In genomic region chr14:22837059-22837749, GRCh38 we compare ENCODE assay signal across 8 cellular contexts. TPM values are rescaled to one million over a fixed set of nuclear protein-coding genes. Genes with fewer than 3 reads are reported as not detected.
A peak's percentile ranks its signal among the peaks of the same experiment; 100 is the strongest.
DNase-seq lines count a peak whose midpoint lies in the region; ATAC-seq and TF ChIP-seq lines count a peak whose summit lies in the region.

No MANE protein-coding gene starts in this region.

- 2% methylated on average over 58 to 60 of the region's 60 CpGs for WGBS in adipose tissue, 3 donors
- WGBS in sigmoid colon, 2 donors, result 2 to 4% methylated on average over 60 of the region's 60 CpGs

- no peak for TF ChIP-seq EP300 in sigmoid colon (IDR thresholded peaks at IDR 0.05)

- H3K27me3 ChIP-seq in sigmoid colon, result no peaks in the 10 kb centered on the region

- no peaks in the 10 kb centered on the region for H3K9me3 ChIP-seq in sigmoid colon

- TF ChIP-seq POLR2A in sigmoid colon (IDR thresholded peaks at IDR 0.05), result peak; percentile 27 to 58

- peaks cover 12 to 33% (median 22%) of the 10 kb centered on the region in 4 donors for H3K36me3 ChIP-seq in sigmoid colon

- H3K4me3 ChIP-seq in AG04449 (ENCODE audit: low read depth, low read length) (peak overlapping the region; percentile 90), HFF-Myc (replicated peaks; ENCODE audit: low read depth, low read length) (peak overlapping the region; percentile 85), sigmoid colon (peak overlapping the region; percentile 95 to 98 (median 97))

- no peak for TF ChIP-seq CTCF in AG04449 (IDR thresholded peaks at IDR 0.05; ENCODE audit: insufficient read depth, low read length, missing control alignments)
- no peak for TF ChIP-seq CTCF in HFF-Myc (IDR thresholded peaks at IDR 0.05; ENCODE audit: low read depth, low read length, missing control alignments)
- no peak for TF ChIP-seq CTCF in sigmoid colon (IDR thresholded peaks at IDR 0.05)

- peak overlapping the region; percentile 63 for H3K27ac ChIP-seq in adipose tissue (ENCODE audit: low read depth, low read length)
- peak overlapping the region; percentile 97 to 100 (median 98) for H3K27ac ChIP-seq in sigmoid colon

- POLR2A ChIA-PET in AG04449 (lab: Yijun Ruan, JAX), result interaction anchor here (1.0 to 9.2 kb wide), 13 partner anchors 12 to 448 kb away, joined by 3 to 158 read pairs (median 4); partner anchors contain the start of gene DAD1

- no peak for DNase-seq in AG04449 (ENCODE audit: low read depth, low spot score)
- DNase-seq in HFF-Myc (ENCODE audit: extremely low read depth, low read depth), result no peak
- peak; percentile 82 for DNase-seq in hepatic stellate cell (ENCODE audit: low spot score)
- DNase-seq in sigmoid colon, result peak; percentile 86
- DNase-seq in NK-92 treated with Interleukin-12 subunit alpha and Interleukin-12 subunit beta, amount 100 ng/mL, for 24 hours (lab: John Stamatoyannopoulos, UW), result no peak

- ATAC-seq in GM21528 (IDR thresholded peaks at IDR 0.05; ENCODE audit: low FRiP score, unreplicated experiment) (no peak), GM21825 (IDR thresholded peaks at IDR 0.05; ENCODE audit: unreplicated experiment) (no peak)

- H3K4me1 ChIP-seq in sigmoid colon, result peaks cover 0 to 50% (median 42%) of the 10 kb centered on the region in 4 donors

- intact Hi-C loops in sigmoid colon (cut with DNase I), result loop anchor here (1.0 to 5.0 kb wide), 2 partner anchors 14 to 35 kb away; partner anchors contain the start of gene LRP10

- CTCF ChIA-PET in AG04449 (lab: Yijun Ruan, JAX), result interaction anchor here (0.6 to 13.5 kb wide), 11 partner anchors 13 to 446 kb away, joined by 3 to 272 read pairs (median 5); no protein-coding TSS in a partner anchor

RNA-seq across cellular contexts. Expression of gene MMP14, which starts 0.8 kb away (rescaled TPM):
- 100 to 1,000 TPM in 1 of 3 donors, 10 to 100 TPM in 2; 26.1 to 109 (median 86.0) TPM for polyA plus RNA-seq in adipose tissue
- total RNA-seq in sigmoid colon, result 100 to 1,000 TPM in 3 of 4 donors, 10 to 100 TPM in 1; 86.6 to 140 (median 115) TPM
- 10 to 100 TPM; 21.0 to 85.4 (median 33.5) TPM for polyA plus RNA-seq in sigmoid colon

RNA-seq across cellular contexts. Expression of gene MRPL52, which starts 7.5 kb away (rescaled TPM):
- polyA plus RNA-seq in adipose tissue (10 to 100 TPM; 54.2 to 76.3 (median 65.9) TPM), sigmoid colon (100 to 1,000 TPM in 2 of 3 donors, 10 to 100 TPM in 1; 64.3 to 117 (median 105) TPM)
- total RNA-seq in sigmoid colon, result 100 to 1,000 TPM in 1 of 4 donors, 10 to 100 TPM in 3; 54.6 to 333 (median 58.3) TPM

RNA-seq across cellular contexts. Expression of gene SLC7A7, which starts 22.0 kb away (rescaled TPM):
- polyA plus RNA-seq in adipose tissue (10 to 100 TPM in 2 of 3 donors, 1 to 10 TPM in 1; 3.7 to 15.2 (median 12.1) TPM), sigmoid colon (10 to 100 TPM; 15.6 to 22.7 (median 16.4) TPM)
- 10 to 100 TPM; 16.1 to 23.5 (median 16.5) TPM for total RNA-seq in sigmoid colon

RNA-seq across cellular contexts. Expression of gene LRP10, which starts 34.3 kb away (rescaled TPM):
- polyA plus RNA-seq in adipose tissue, result 10 to 100 TPM; 43.8 to 91.5 (median 50.6) TPM
- 100 to 1,000 TPM in 2 of 4 donors, 10 to 100 TPM in 2; 75.3 to 124 (median 95.1) TPM for total RNA-seq in sigmoid colon
- polyA plus RNA-seq in sigmoid colon, result 100 to 1,000 TPM in 1 of 3 donors, 10 to 100 TPM in 2; 34.4 to 139 (median 42.6) TPM

RNA-seq across cellular contexts. Expression of gene REM2, which starts 45.8 kb away (rescaled TPM):
- polyA plus RNA-seq in adipose tissue, result under 1 TPM in 2 of 3 donors, not detected in 1; 0.22 to 0.51 TPM
- 1 to 10 TPM in 1 of 4 donors, under 1 TPM in 2, not detected in 1; 0.71 to 1.4 (median 0.81) TPM for total RNA-seq in sigmoid colon
- under 1 TPM in 2 of 3 donors, not detected in 1; 0.60 to 0.96 TPM for polyA plus RNA-seq in sigmoid colon

Comparison
In these comparisons a context has a peak if more than half of its experiments do, and no peak if none do; other contexts are left out.
1. DNase-seq: peak in hepatic stellate cell (single experiment) and sigmoid colon (single experiment); none in AG04449 (single experiment), HFF-Myc (single experiment) and NK-92 treated with Interleukin-12 subunit alpha and Interleukin-12 subunit beta, amount 100 ng/mL, for 24 hours (single experiment).
2. Peak in every context shown above with its lines, with median percentiles within 50 percentile points of each other: H3K4me3 ChIP-seq.